In genomic region chr14:75295061-75295461, GRCh38 we compare ENCODE assay signal across 1 cellular context.
TF ChIP-seq lines count a peak whose summit lies in the region.

No MANE protein-coding gene starts in this region.

TF ChIP-seq in K562, 482 proteins besides CTCF, POLR2A, EP300 and RAD21 (continued from another document):
- no peak; a peak in 1 of 4 replicates for TF ChIP-seq KDM1A (IDR thresholded peaks at IDR 0.05)
- TF ChIP-seq TCF7 (IDR thresholded peaks at IDR 0.05; ENCODE audit: borderline replicate concordance) = no peak
- no peak for TF ChIP-seq ZNF217 (CRISPR knock-in tag; IDR thresholded peaks at IDR 0.05)
- no peak for TF ChIP-seq TEAD1 (CRISPR knock-in tag; IDR thresholded peaks at IDR 0.05)
- no peak for TF ChIP-seq KLF13 (tag; IDR thresholded peaks at IDR 0.05; ENCODE audit: borderline replicate concordance, low read depth)
- no peak for TF ChIP-seq ERF (CRISPR knock-in tag; IDR thresholded peaks at IDR 0.05)
- no peak for TF ChIP-seq NFXL1 (CRISPR knock-in tag; IDR thresholded peaks at IDR 0.05)
- no peak for TF ChIP-seq E2F1 (CRISPR knock-in tag; IDR thresholded peaks at IDR 0.05)
- no peak for TF ChIP-seq RBM39 (optimal IDR thresholded peaks at IDR 0.05; ENCODE audit: low read depth, low read length)
- peak; percentile 36; the same call in 1 of the 2 replicates for TF ChIP-seq PKNOX1 (IDR thresholded peaks at IDR 0.05)
- 0 out of 2 replicates have a peak, but pooled peaks have one; percentile 19 for TF ChIP-seq ZFX (CRISPR knock-in tag; IDR thresholded peaks at IDR 0.05)
- no peak for TF ChIP-seq SIX5 (IDR thresholded peaks at IDR 0.05; ENCODE audit: borderline replicate concordance in 1 of 2, insufficient read depth in 1 of 2, low read depth in 1 of 2, low read length in 2 of 2)
- no peak for TF ChIP-seq TARDBP (IDR thresholded peaks at IDR 0.05)
- TF ChIP-seq SNAPC5 (CRISPR knock-in tag; IDR thresholded peaks at IDR 0.05) = no peak
- no peak for TF ChIP-seq ZKSCAN1 (IDR thresholded peaks at IDR 0.05; ENCODE audit: low read depth, low read length)
- no peak for TF ChIP-seq NR4A1 (CRISPR knock-in tag; IDR thresholded peaks at IDR 0.05)
- TF ChIP-seq NR4A1 (tag; IDR thresholded peaks at IDR 0.05) = no peak
- peak; percentile 22 for TF ChIP-seq MEIS2 (IDR thresholded peaks at IDR 0.05; ENCODE audit: partially characterized antibody)
- TF ChIP-seq ZNF780A (CRISPR knock-in tag; IDR thresholded peaks at IDR 0.05) = no peak
- TF ChIP-seq TSHZ1 (CRISPR knock-in tag; IDR thresholded peaks at IDR 0.05) = no peak
- no peak for TF ChIP-seq ZHX1 (conservative IDR thresholded peaks at IDR 0.05; ENCODE audit: low read length)
- no peak for TF ChIP-seq SRSF1 (IDR thresholded peaks at IDR 0.05; ENCODE audit: low read depth, low read length)
- no peak for TF ChIP-seq PHB (CRISPR knock-in tag; IDR thresholded peaks at IDR 0.05)
- TF ChIP-seq NEUROD1 (IDR thresholded peaks at IDR 0.05; ENCODE audit: borderline replicate concordance, low read depth, low read length, partially characterized antibody) = no peak
- TF ChIP-seq POLR2AphosphoS2 (IDR thresholded peaks at IDR 0.05; ENCODE audit: low read length) = no peak
- TF ChIP-seq NFYB (IDR thresholded peaks at IDR 0.05; ENCODE audit: extremely low read depth, insufficient read length) = no peak
- no peak for TF ChIP-seq CBFA2T3 (IDR thresholded peaks at IDR 0.05)
- no peak for TF ChIP-seq BACH1 (tag; IDR thresholded peaks at IDR 0.05)
- peak in 1 of 3 experiments; percentile 14 for TF ChIP-seq YY1 (IDR thresholded peaks at IDR 0.05; ENCODE audit: borderline replicate concordance in 1 of 3, control insufficient read depth in 1 of 3, extremely low read depth in 1 of 3, insufficient read depth in 3 of 3, insufficient read length in 1 of 3, insufficient replicate concordance in 2 of 3, low read depth in 1 of 3, low read length in 2 of 3)
- TF ChIP-seq NELFE (IDR thresholded peaks at IDR 0.05; ENCODE audit: insufficient read depth, insufficient read length) = no peak
- TF ChIP-seq ZNF589 (CRISPR knock-in tag; IDR thresholded peaks at IDR 0.05; ENCODE audit: low read depth) = no peak
- TF ChIP-seq CREM (IDR thresholded peaks at IDR 0.05; ENCODE audit: low read depth) = 0 out of 2 replicates have a peak, but pooled peaks have one; percentile 20
- TF ChIP-seq ZNF316 (IDR thresholded peaks at IDR 0.05) = no peak
- TF ChIP-seq JUND (IDR thresholded peaks at IDR 0.05; ENCODE audit: borderline replicate concordance, low read depth, low read length) = no peak
- TF ChIP-seq JUND (tag; IDR thresholded peaks at IDR 0.05; ENCODE audit: borderline replicate concordance, low read depth, low read length) = no peak
- peak; percentile 73 for TF ChIP-seq EGR1 (conservative IDR thresholded peaks at IDR 0.05)
- TF ChIP-seq FOXJ2 (tag; IDR thresholded peaks at IDR 0.05) = no peak
- TF ChIP-seq POLR2G (IDR thresholded peaks at IDR 0.05; ENCODE audit: low read depth, low read length) = peak; percentile 46; the same call in 1 of the 2 replicates
- TF ChIP-seq CBX2 (IDR thresholded peaks at IDR 0.05; ENCODE audit: insufficient read depth, low read length, poor library complexity, severe bottlenecking) = no peak
- TF ChIP-seq PREB (CRISPR knock-in tag; IDR thresholded peaks at IDR 0.05) = no peak
- no peak for TF ChIP-seq ZBTB40 (IDR thresholded peaks at IDR 0.05)
- no peak for TF ChIP-seq ZBTB40 (CRISPR knock-in tag; IDR thresholded peaks at IDR 0.05)
- TF ChIP-seq ID3 (CRISPR knock-in tag; IDR thresholded peaks at IDR 0.05) = no peak
- TF ChIP-seq ID3 (tag; IDR thresholded peaks at IDR 0.05) = no peak
- TF ChIP-seq ZNF3 (CRISPR knock-in tag; IDR thresholded peaks at IDR 0.05) = no peak
- no peak for TF ChIP-seq RHOXF2B (CRISPR knock-in tag; conservative IDR thresholded peaks at IDR 0.05)
